In the genomic region with DNA sequence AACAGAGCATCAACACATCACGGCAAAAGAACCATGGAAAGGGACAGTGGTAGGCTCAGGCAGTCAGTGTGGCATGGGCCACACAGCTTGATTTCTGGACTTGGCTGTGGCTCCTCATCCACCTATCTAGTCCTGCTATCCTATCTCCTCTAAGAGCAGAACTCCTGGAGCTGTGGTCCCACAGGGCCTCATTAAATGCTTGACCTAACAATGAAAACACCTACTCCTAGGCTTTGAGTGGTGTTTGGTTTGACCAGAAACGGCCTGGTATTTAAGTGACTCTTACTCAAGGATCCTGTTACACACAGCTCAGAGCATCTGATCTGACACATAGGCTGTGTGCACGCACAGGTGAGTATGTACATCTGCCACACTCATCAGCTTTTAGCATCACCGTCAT, we compare ENCODE assay signal across 25 cellular contexts. TPM values are rescaled to one million over a fixed set of nuclear protein-coding genes. Genes with fewer than 3 reads are reported as not detected.
DNase-seq lines count a peak whose midpoint lies in the region; ATAC-seq and TF ChIP-seq lines count a peak whose summit lies in the region.
"Had no signal": no experiment of that assay in that cellular context is flagged by ENCODE, and none has a peak within 500 bp of the region (broad histone marks: within the 10 kb centered on the region; RNA-seq: fewer than 3 reads in every experiment).

No MANE protein-coding gene starts in this region.

- no peak for TF ChIP-seq CTCF in adrenal gland (IDR thresholded peaks at IDR 0.05)

- H3K27me3 ChIP-seq in aorta (ENCODE audit: control insufficient read depth in 1 of 2, insufficient read depth in 2 of 2, low read length in 1 of 2) (no peaks in the 10 kb centered on the region), adrenal gland (no peaks in the 10 kb centered on the region)
- H3K27me3 ChIP-seq: sigmoid colon, tibial nerve had no signal

- no peaks in the 10 kb centered on the region for H3K4me1 ChIP-seq in aorta (ENCODE audit: control insufficient read depth in 1 of 2, insufficient read depth in 2 of 2, low read length in 2 of 2)
- no peaks in the 10 kb centered on the region for H3K4me1 ChIP-seq in adrenal gland (replicated peaks in 1 of 2)
- H3K4me1 ChIP-seq: tibial nerve had no signal

- intact Hi-C loops in aorta (cut with DNase I) (no loop called here), cardiac septum (cut with DNase I) (no loop called here), adrenal gland (cut with DNase I) (no loop called here)

- ATAC-seq in aorta (ENCODE audit: low FRiP score) (no peak), GM21717 (IDR thresholded peaks at IDR 0.05; ENCODE audit: unreplicated experiment) (no peak)
- ATAC-seq: activated CD4-positive, alpha-beta T cell treated with anti-CD3 and anti-CD28 coated beads for 36 hours; T-helper 17 cell had no signal

- H3K27ac ChIP-seq in aorta (ENCODE audit: low read depth in 1 of 2, low read length in 2 of 2) (no peak overlapping the region), adrenal gland (no peak overlapping the region)
- H3K27ac ChIP-seq: sigmoid colon, tibial nerve had no signal

- no peaks in the 10 kb centered on the region for H3K9me3 ChIP-seq in aorta (ENCODE audit: control insufficient read depth, low read length)
- H3K9me3 ChIP-seq in adrenal gland (replicated peaks in 1 of 3): peaks cover 0 to 9% (median 0%) of the 10 kb centered on the region in 3 donors

- peak; percentile 31 for DNase-seq in DMS53 treated with DMSO at 0.1 percent for 48 hours (lab: John Stamatoyannopoulos, UW; ENCODE audit: unreplicated experiment)
- peak; percentile 39 for DNase-seq in NCI-H1436 treated with DMSO at 0.1 percent for 48 hours (lab: John Stamatoyannopoulos, UW)
- peak; percentile 48 for DNase-seq in NCI-H2196 treated with DMSO at 0.1 percent for 48 hours (lab: John Stamatoyannopoulos, UW; ENCODE audit: unreplicated experiment)
- peak; percentile 7 for DNase-seq in kidney tubule cell (ENCODE audit: low spot score)
- DNase-seq in aorta: no peak
- DNase-seq in cardiac septum (ENCODE audit: low spot score): no peak
- DNase-seq in adrenal gland: no peak
- DNase-seq: activated CD4-positive, alpha-beta T cell treated with anti-CD3 and anti-CD28 coated beads for 36 hours; activated naive CD4-positive, alpha-beta T cell treated with anti-CD3 and anti-CD28 coated beads, Interleukin-2, amount 50 U/mL, for 16 hours; activated T-cell treated with anti-CD3 and anti-CD28 coated beads, Interleukin-2, amount 50 U/mL, for 48 hours; anterior cingulate cortex; C1 segment of cervical spinal cord; Calu3; caudate nucleus; dermis blood vessel endothelial cell; glutamatergic neuron; HFFc6; NCI-H1694; NCI-H526 treated with DMSO at 0.1 percent for 48 hours; sigmoid colon; SK-N-SH; stimulated activated CD4-positive, alpha-beta T cell treated with anti-CD3 and anti-CD28 coated beads, Interleukin-15, amount 100 ng/mL, for 24 hours; T-helper 17 cell had no signal

- H3K36me3 ChIP-seq in aorta (ENCODE audit: control insufficient read depth in 1 of 2, insufficient read depth in 2 of 2, low read length in 1 of 2) (no peaks in the 10 kb centered on the region), adrenal gland (replicated peaks in 1 of 2) (no peaks in the 10 kb centered on the region)
- H3K36me3 ChIP-seq: sigmoid colon, tibial nerve had no signal

- 78 to 83% methylated on average over 4 of the region's 4 CpGs for WGBS in aorta, 2 donors
- WGBS in adrenal gland, 4 donors: 85 to 96% (median 87%) methylated on average over 4 of the region's 4 CpGs

- H3K4me3 ChIP-seq in aorta (ENCODE audit: low read length in 2 of 2) (no peak overlapping the region), adrenal gland (no peak overlapping the region)
- H3K4me3 ChIP-seq: sigmoid colon, tibial nerve had no signal

- no peak for TF ChIP-seq POLR2A in adrenal gland (IDR thresholded peaks at IDR 0.05)

RNA-seq across cellular contexts. Expression of gene SMAD2, which starts 33.6 kb away (rescaled TPM):
- total RNA-seq in aorta (100 to 1,000 TPM; 120 to 137 TPM), cardiac septum (104 TPM), adrenal gland (100 to 1,000 TPM in 7 of 8 donors, 10 to 100 TPM in 1; 73.8 to 270 (median 145) TPM)
- polyA plus RNA-seq in aorta (10 to 100 TPM; 45.4 to 87.7 TPM), adrenal gland (100 to 1,000 TPM in 1 of 3 donors, 10 to 100 TPM in 2; 20.9 to 163 (median 22.8) TPM)

Comparison
In these comparisons a context has a peak if more than half of its experiments do, and no peak if none do; other contexts are left out.
1. DNase-seq: peak in DMS53 treated with DMSO at 0.1 percent for 48 hours (single experiment), NCI-H1436 treated with DMSO at 0.1 percent for 48 hours (single experiment), NCI-H2196 treated with DMSO at 0.1 percent for 48 hours (single experiment) and kidney tubule cell (single experiment); none in aorta (0 of 2), cardiac septum (single experiment) and adrenal gland (0 of 7).